In genomic region chr3:105362021-105362665, GRCh38 we compare ENCODE assay signal across 16 cellular contexts. TPM values are rescaled to one million over a fixed set of nuclear protein-coding genes. Genes with fewer than 3 reads are reported as not detected.
DNase-seq lines count a peak whose midpoint lies in the region; ATAC-seq and TF ChIP-seq lines count a peak whose summit lies in the region.
"Had no signal": no experiment of that assay in that cellular context is flagged by ENCODE, and none has a peak within 500 bp of the region (broad histone marks: within the 10 kb centered on the region; RNA-seq: fewer than 3 reads in every experiment).

No MANE protein-coding gene starts in this region.

- POLR2A ChIA-PET in MCF 10A (lab: Yijun Ruan, JAX) = no interaction called here

- peaks cover 35% of the 10 kb centered on the region for H3K4me1 Mint-ChIP-seq in MCF 10A (ENCODE audit: insufficient read depth, unreplicated experiment)
- H3K4me1 Mint-ChIP-seq in effector memory CD8-positive, alpha-beta T cell (ENCODE audit: low read depth in 2 of 2) = peaks cover 14% of the 10 kb centered on the region in 2 donors

- TF ChIP-seq CTCF in MCF 10A (IDR thresholded peaks at IDR 0.05; ENCODE audit: unreplicated experiment) (no peak), breast epithelium (IDR thresholded peaks at IDR 0.05) (no peak), astrocyte of the spinal cord (IDR thresholded peaks at IDR 0.05; ENCODE audit: low read depth, low read length) (no peak), lower leg skin (IDR thresholded peaks at IDR 0.05) (no peak)

- no peak for ATAC-seq in effector memory CD8-positive, alpha-beta T cell (replicated peaks)
- ATAC-seq: activated CD8-positive, alpha-beta T cell treated with anti-CD3 and anti-CD28 coated beads, Interleukin-2, amount 10 ng/mL, durations not matched to agents 7 days and 5 days; stimulated activated naive CD8-positive, alpha-beta T cell treated with anti-CD3 and anti-CD28 coated beads, Interleukin-15, amount 100 ng/mL, for 72 hours had no signal

- H3K4me3 Mint-ChIP-seq in MCF 10A (ENCODE audit: unreplicated experiment) = no peak overlapping the region
- no peak overlapping the region for H3K4me3 Mint-ChIP-seq in effector memory CD8-positive, alpha-beta T cell
- H3K4me3 Mint-ChIP-seq: activated CD8-positive, alpha-beta T cell treated with anti-CD3 and anti-CD28 coated beads, Interleukin-2, amount 10 ng/mL, durations not matched to agents 7 days and 5 days; memory B cell; stimulated activated naive CD8-positive, alpha-beta T cell treated with anti-CD3 and anti-CD28 coated beads, Interleukin-15, amount 100 ng/mL, for 72 hours had no signal

- TF ChIP-seq POLR2A in breast epithelium (IDR thresholded peaks at IDR 0.05) (no peak), lower leg skin (IDR thresholded peaks at IDR 0.05) (no peak)

- H3K27ac Mint-ChIP-seq in MCF 10A (ENCODE audit: low read depth, unreplicated experiment) = peak overlapping the region; percentile 79
- no peak overlapping the region for H3K27ac Mint-ChIP-seq in effector memory CD8-positive, alpha-beta T cell
- H3K27ac Mint-ChIP-seq: activated CD8-positive, alpha-beta T cell treated with anti-CD3 and anti-CD28 coated beads, Interleukin-2, amount 10 ng/mL, durations not matched to agents 7 days and 5 days; memory B cell; stimulated activated naive CD8-positive, alpha-beta T cell treated with anti-CD3 and anti-CD28 coated beads, Interleukin-15, amount 100 ng/mL, for 72 hours had no signal

- H3K9me3 ChIP-seq in breast epithelium = no peaks in the 10 kb centered on the region

- no TSS peak for BruUV-seq in MCF 10A (replicated peaks; lab: Mats Ljungman, UMichigan)

- intact Hi-C loops in MCF 10A (cut with micrococcal nuclease) = loop anchor here (10.0 kb wide), 3 partner anchors 277 to 447 kb away; no protein-coding TSS in a partner anchor
- intact Hi-C loops in breast epithelium (cut with DNase I; ENCODE audit: low total_unique reads) = no loop called here
- intact Hi-C loops in lower leg skin (cut with DNase I; ENCODE audit: low total_unique reads) = no loop called here

- peaks cover 6% of the 10 kb centered on the region for H3K36me3 Mint-ChIP-seq in MCF 10A (ENCODE audit: insufficient read depth, unreplicated experiment)
- peaks cover 8% of the 10 kb centered on the region for H3K36me3 Mint-ChIP-seq in effector memory CD8-positive, alpha-beta T cell (ENCODE audit: insufficient read depth)
- H3K36me3 Mint-ChIP-seq: memory B cell had no signal

- H3K4me1 ChIP-seq in breast epithelium = no peaks in the 10 kb centered on the region

- H3K9me3 Mint-ChIP-seq in MCF 10A (ENCODE audit: unreplicated experiment) = no peaks in the 10 kb centered on the region
- no peaks in the 10 kb centered on the region for H3K9me3 Mint-ChIP-seq in effector memory CD8-positive, alpha-beta T cell
- H3K9me3 Mint-ChIP-seq: memory B cell; stimulated activated naive CD8-positive, alpha-beta T cell treated with anti-CD3 and anti-CD28 coated beads, Interleukin-15, amount 100 ng/mL, for 72 hours had no signal

- no peaks in the 10 kb centered on the region for H3K36me3 ChIP-seq in breast epithelium

- no peaks in the 10 kb centered on the region for H3K27me3 Mint-ChIP-seq in MCF 10A (ENCODE audit: insufficient read depth, unreplicated experiment)
- peaks cover 0 to 18% of the 10 kb centered on the region in 2 donors for H3K27me3 Mint-ChIP-seq in effector memory CD8-positive, alpha-beta T cell
- H3K27me3 Mint-ChIP-seq: memory B cell had no signal

- DNase-seq in MCF 10A (ENCODE audit: unreplicated experiment) (no peak), breast epithelium (ENCODE audit: low spot score in 2 of 2) (no peak), astrocyte of the spinal cord (ENCODE audit: low read depth, low spot score) (peak; percentile 84), hepatic stellate cell (ENCODE audit: low spot score) (peak; percentile 20), T-helper 9 cell (no peak), lower leg skin (ENCODE audit: low spot score in 2 of 2) (no peak), superior temporal gyrus (ENCODE audit: extremely low spot score) (no peak)
- no peak for DNase-seq in effector memory CD8-positive, alpha-beta T cell
- DNase-seq: activated CD8-positive, alpha-beta T cell treated with anti-CD3 and anti-CD28 coated beads, Interleukin-2, amount 10 ng/mL, durations not matched to agents 7 days and 5 days; activated effector memory CD4-positive, alpha-beta T cell treated with anti-CD3 and anti-CD28 coated beads, Interleukin-2, amount 50 U/mL, for 16 hours; caudate nucleus; NCI-H1436; NCI-H510A treated with DMSO at 0.1 percent for 48 hours; SHP77 treated with DMSO at 0.1 percent for 48 hours; stimulated activated naive CD8-positive, alpha-beta T cell treated with anti-CD3 and anti-CD28 coated beads, Interleukin-15, amount 100 ng/mL, for 72 hours had no signal

- 86% methylated on average over 1 of the region's 1 CpG for WGBS in lower leg skin, 2 donors

- H3K27ac ChIP-seq in breast epithelium = no peak overlapping the region

- CTCF ChIA-PET in MCF 10A (lab: Yijun Ruan, JAX) = interaction anchor here (0.6 to 1.4 kb wide), 2 partner anchors 29 to 765 kb away, joined by 3 to 5 read pairs; no protein-coding TSS in a partner anchor

- H3K4me3 ChIP-seq in breast epithelium (no peak overlapping the region), astrocyte of the spinal cord (ENCODE audit: low read depth, low read length) (no peak overlapping the region), lower leg skin (ENCODE audit: low read depth, poor library complexity, severe bottlenecking) (no peak overlapping the region)

- H3K27me3 ChIP-seq in breast epithelium = no peaks in the 10 kb centered on the region

- in situ Hi-C loops in astrocyte of the spinal cord (cut with HindIII; ENCODE audit: low sequenced_read_pairs) = no loop called here

RNA-seq across cellular contexts. Expression of gene ALCAM, which starts 4.6 kb away (rescaled TPM):
- total RNA-seq in MCF 10A (2022) (98.4 and 112 TPM in 2 replicates), breast epithelium (100 to 1,000 TPM in 2 of 3 donors, 10 to 100 TPM in 1; 20.3 to 223 (median 118) TPM), lower leg skin (10 to 100 TPM; 21.2 to 58.0 (median 31.1) TPM)

Comparison
In these comparisons a context has a peak if more than half of its experiments do, and no peak if none do; other contexts are left out.
1. DNase-seq: peak in astrocyte of the spinal cord (single experiment) and hepatic stellate cell (single experiment); none in MCF 10A (single experiment), breast epithelium (0 of 2), effector memory CD8-positive, alpha-beta T cell (0 of 3), T-helper 9 cell (single experiment), lower leg skin (0 of 2) and superior temporal gyrus (single experiment).